Comparison of ENCODE assay signal across 8 cellular contexts in genomic region chrX:73562986-73563739, GRCh38. TPM values are rescaled to one million over a fixed set of nuclear protein-coding genes. Genes with fewer than 3 reads are reported as not detected.
DNase-seq lines count a peak whose midpoint lies in the region; FAIRE-seq and TF ChIP-seq lines count a peak whose summit lies in the region.

CHIC1 (plus strand) TSS chrX:73563197; CDS start chrX:73563285, 88 bp downstream.

- peak within 1 kb of the TSS; percentile 72 for H3K4me3 ChIP-seq in fibroblast of the aortic adventitia (ENCODE audit: low read depth, low read length)

- TF ChIP-seq CTCF in GM20000 (IDR thresholded peaks at IDR 0.05; ENCODE audit: extremely low read depth, missing control alignments) (no peak), fibroblast of the aortic adventitia (IDR thresholded peaks at IDR 0.05; ENCODE audit: insufficient read depth, low read length) (no peak), neural crest cell (conservative IDR thresholded peaks at IDR 0.05) (no peak)

- H3K27me3 Mint-ChIP-seq in neural crest cell (ENCODE audit: low read depth), result no peaks in the 10 kb centered on the region
- H3K27me3 Mint-ChIP-seq in stimulated activated naive CD8-positive, alpha-beta T cell treated with anti-CD3 and anti-CD28 coated beads, Interleukin-15, Interleukin-2, amounts not matched to agents 100 ng/mL and 50 ng/mL, for 24 hours, result no peaks in the 10 kb centered on the region

- DNase-seq in CMK (ENCODE audit: low read depth), result peak; percentile 55
- DNase-seq in GM20000 (ENCODE audit: low spot score), result peak; percentile 64
- peak; percentile 84 for DNase-seq in HTR-8/SVneo (ENCODE audit: insufficient read length, low spot score)
- peak; percentile 48 for DNase-seq in RCC 7860 (ENCODE audit: low spot score)
- peak; percentile 60 for DNase-seq in activated effector memory CD4-positive, alpha-beta T cell treated with Interleukin-2 at 50 U/mL for 16 hours
- DNase-seq in fibroblast of the aortic adventitia (ENCODE audit: low read depth), result peak; percentile 65
- DNase-seq in neural crest cell (ENCODE audit: low read depth, low spot score), result peak; percentile 52

- H3K9me3 Mint-ChIP-seq in neural crest cell, result no peaks in the 10 kb centered on the region
- H3K9me3 Mint-ChIP-seq in stimulated activated naive CD8-positive, alpha-beta T cell treated with anti-CD3 and anti-CD28 coated beads, Interleukin-15, Interleukin-2, amounts not matched to agents 100 ng/mL and 50 ng/mL, for 24 hours, result no peaks in the 10 kb centered on the region

- peak within 1 kb of the TSS; percentile 99 for H3K27ac Mint-ChIP-seq in neural crest cell (ENCODE audit: unreplicated experiment)
- H3K27ac Mint-ChIP-seq in stimulated activated naive CD8-positive, alpha-beta T cell treated with anti-CD3 and anti-CD28 coated beads, Interleukin-15, Interleukin-2, amounts not matched to agents 100 ng/mL and 50 ng/mL, for 24 hours, result peak within 1 kb of the TSS; percentile 98

- H3K4me3 Mint-ChIP-seq in neural crest cell, result peak within 1 kb of the TSS; percentile 93
- H3K4me3 Mint-ChIP-seq in stimulated activated naive CD8-positive, alpha-beta T cell treated with anti-CD3 and anti-CD28 coated beads, Interleukin-15, Interleukin-2, amounts not matched to agents 100 ng/mL and 50 ng/mL, for 24 hours, result peak within 1 kb of the TSS; percentile 91

- peaks cover 7% of the 10 kb centered on the region for H3K4me1 Mint-ChIP-seq in neural crest cell
- peaks cover 26% of the 10 kb centered on the region for H3K4me1 Mint-ChIP-seq in stimulated activated naive CD8-positive, alpha-beta T cell treated with anti-CD3 and anti-CD28 coated beads, Interleukin-15, Interleukin-2, amounts not matched to agents 100 ng/mL and 50 ng/mL, for 24 hours (ENCODE audit: low read depth)

- FAIRE-seq in HTR-8/SVneo (lab: Jason Lieb, UNC), result peak; percentile 99
- no peak for FAIRE-seq in RCC 7860 (lab: Jason Lieb, UNC)

- no peaks in the 10 kb centered on the region for H3K36me3 Mint-ChIP-seq in neural crest cell (ENCODE audit: low read depth)
- no peaks in the 10 kb centered on the region for H3K36me3 Mint-ChIP-seq in stimulated activated naive CD8-positive, alpha-beta T cell treated with anti-CD3 and anti-CD28 coated beads, Interleukin-15, Interleukin-2, amounts not matched to agents 100 ng/mL and 50 ng/mL, for 24 hours (ENCODE audit: low read depth)

RNA-seq across cellular contexts. Expression of gene CHIC1, which starts in this region (rescaled TPM):
- 17.5 and 17.7 TPM in 2 replicates for total RNA-seq in fibroblast of the aortic adventitia (ENCODE audit: low replicate concordance)
- 8.1 and 8.5 TPM in 2 replicates for total RNA-seq in neural crest cell

Comparison
In these comparisons a context has a peak if more than half of its experiments do, and no peak if none do; other contexts are left out.
1. Peak in every context shown above with its lines: DNase-seq and H3K4me3 ChIP-seq.